Comparison of ENCODE assay signal across 1 cellular context in the genomic region with DNA sequence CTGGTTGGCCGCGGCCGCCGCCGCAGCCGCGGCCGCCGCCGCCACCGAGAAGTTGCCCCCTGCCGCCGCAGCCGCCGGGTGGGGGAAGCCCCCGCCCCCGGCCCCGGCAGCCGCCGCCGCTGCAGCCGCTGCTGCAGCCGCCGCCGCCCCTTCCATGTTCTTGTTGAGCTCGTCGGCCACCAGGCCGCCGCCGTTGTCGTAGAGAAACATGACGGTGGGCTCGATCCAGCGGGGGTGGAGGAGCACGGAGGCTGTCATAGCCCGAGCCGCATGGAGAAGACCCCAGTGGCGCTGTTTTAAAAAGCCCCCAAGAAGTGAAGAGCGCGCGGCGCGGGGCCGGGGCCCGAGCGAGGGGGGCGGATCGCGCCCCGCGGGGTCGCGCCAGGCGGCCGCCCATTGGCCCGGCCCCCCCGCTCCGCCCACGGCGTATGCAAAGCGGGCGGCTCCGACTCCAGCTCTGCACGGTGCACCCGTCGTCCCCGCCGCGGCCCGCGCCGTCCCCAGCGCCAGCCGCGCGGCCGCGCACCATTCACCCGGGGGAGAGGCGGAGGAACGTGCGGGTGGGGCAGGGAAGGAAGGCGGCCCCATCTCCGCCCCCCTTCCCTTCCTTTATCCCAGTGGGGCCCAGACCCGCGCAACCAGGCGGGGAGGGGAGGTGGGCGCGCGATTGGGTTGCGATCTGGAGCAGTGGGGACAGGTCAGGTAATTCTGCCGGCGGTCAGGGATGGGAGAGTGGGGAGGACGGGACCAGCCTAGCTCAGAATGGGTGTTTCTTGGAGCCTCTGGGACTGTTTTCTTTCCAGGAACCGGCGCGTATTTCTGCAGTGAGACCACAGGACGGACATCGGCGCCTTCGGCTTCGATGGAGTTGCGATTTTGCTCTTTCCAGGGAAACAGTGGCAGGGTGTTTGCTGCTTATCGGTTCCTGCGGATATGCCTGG.
TF ChIP-seq lines count a peak whose summit lies in the region.

TSS of gene HOXA13 (minus strand) at position 272 of the 941 bp plus-strand sequence. CDS start at position 258, 14 bp downstream.

TF ChIP-seq in HepG2, 621 proteins besides CTCF, POLR2A, EP300 and RAD21 (continued from another document):
- TF ChIP-seq, protein P1, sequence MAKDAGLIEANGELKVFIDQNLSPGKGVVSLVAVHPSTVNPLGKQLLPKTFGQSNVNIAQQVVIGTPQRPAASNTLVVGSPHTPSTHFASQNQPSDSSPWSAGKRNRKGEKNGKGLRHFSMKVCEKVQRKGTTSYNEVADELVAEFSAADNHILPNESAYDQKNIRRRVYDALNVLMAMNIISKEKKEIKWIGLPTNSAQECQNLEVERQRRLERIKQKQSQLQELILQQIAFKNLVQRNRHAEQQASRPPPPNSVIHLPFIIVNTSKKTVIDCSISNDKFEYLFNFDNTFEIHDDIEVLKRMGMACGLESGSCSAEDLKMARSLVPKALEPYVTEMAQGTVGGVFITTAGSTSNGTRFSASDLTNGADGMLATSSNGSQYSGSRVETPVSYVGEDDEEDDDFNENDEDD (CRISPR knock-in tag; IDR thresholded peaks at IDR 0.05; ENCODE audit: borderline replicate concordance) = peak; percentile 37; the same call in 1 of the 2 replicates
- TF ChIP-seq STAT6 (CRISPR knock-in tag; IDR thresholded peaks at IDR 0.05; ENCODE audit: borderline replicate concordance) = no peak
- TF ChIP-seq FOXK1 (CRISPR knock-in tag; IDR thresholded peaks at IDR 0.05; ENCODE audit: borderline replicate concordance, low read depth) = no peak
- TF ChIP-seq, protein P2, sequence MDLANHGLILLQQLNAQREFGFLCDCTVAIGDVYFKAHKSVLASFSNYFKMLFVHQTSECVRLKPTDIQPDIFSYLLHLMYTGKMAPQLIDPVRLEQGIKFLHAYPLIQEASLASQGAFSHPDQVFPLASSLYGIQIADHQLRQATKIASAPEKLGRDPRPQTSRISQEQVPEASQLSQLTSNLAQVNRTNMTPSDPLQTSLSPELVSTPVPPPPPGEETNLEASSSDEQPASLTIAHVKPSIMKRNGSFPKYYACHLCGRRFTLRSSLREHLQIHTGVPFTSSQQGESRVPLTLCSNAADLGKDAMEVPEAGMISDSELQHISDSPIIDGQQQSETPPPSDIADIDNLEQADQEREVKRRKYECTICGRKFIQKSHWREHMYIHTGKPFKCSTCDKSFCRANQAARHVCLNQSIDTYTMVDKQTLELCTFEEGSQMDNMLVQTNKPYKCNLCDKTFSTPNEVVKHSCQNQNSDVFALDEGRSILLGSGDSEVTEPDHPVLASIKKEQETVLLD (CRISPR knock-in tag; IDR thresholded peaks at IDR 0.05; ENCODE audit: low read depth) = no peak
- TF ChIP-seq HHEX (CRISPR knock-in tag; IDR thresholded peaks at IDR 0.05) = no peak
- TF ChIP-seq ZNF782 (CRISPR knock-in tag; IDR thresholded peaks at IDR 0.05; ENCODE audit: borderline replicate concordance) = no peak
- TF ChIP-seq TBX2 (CRISPR knock-in tag; IDR thresholded peaks at IDR 0.05; ENCODE audit: borderline replicate concordance) = peak; percentile 45; the same call in 1 of the 2 replicates
- TF ChIP-seq ZMYM2 (CRISPR knock-in tag; IDR thresholded peaks at IDR 0.05) = no peak
- no peak; the same call in 1 of the 2 replicates for TF ChIP-seq KDM2A (CRISPR knock-in tag; IDR thresholded peaks at IDR 0.05; ENCODE audit: borderline replicate concordance, low read depth)
- TF ChIP-seq STAT5B (CRISPR knock-in tag; IDR thresholded peaks at IDR 0.05) = no peak
- TF ChIP-seq ZNF232 (CRISPR knock-in tag; IDR thresholded peaks at IDR 0.05; ENCODE audit: borderline replicate concordance) = no peak
- TF ChIP-seq FOSL2 (CRISPR knock-in tag; IDR thresholded peaks at IDR 0.05) = no peak
- TF ChIP-seq SRF (IDR thresholded peaks at IDR 0.05; ENCODE audit: low read depth, low read length) = no peak
